In the genomic region with DNA sequence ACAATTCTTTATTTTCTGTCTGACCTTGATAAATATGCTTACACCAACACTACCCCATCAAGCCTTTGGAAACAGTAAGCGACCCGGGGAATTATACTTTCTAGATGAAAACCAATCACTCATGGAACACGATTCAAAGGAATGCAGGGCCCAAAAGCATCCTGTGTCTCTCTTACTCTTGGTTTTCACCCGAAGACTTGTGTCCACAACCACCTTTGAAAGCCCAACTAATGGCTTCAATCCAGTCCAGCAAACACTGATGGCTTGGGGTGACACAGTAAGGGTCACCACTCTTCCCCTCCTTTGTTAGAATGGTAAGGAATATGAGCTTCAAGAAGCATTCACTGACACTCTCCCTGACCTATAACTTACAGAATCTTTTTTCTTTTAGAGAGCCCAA, we compare ENCODE assay signal across 9 cellular contexts. TPM values are rescaled to one million over a fixed set of nuclear protein-coding genes. Genes with fewer than 3 reads are reported as not detected.
DNase-seq lines count a peak whose midpoint lies in the region; ATAC-seq and TF ChIP-seq lines count a peak whose summit lies in the region.
"Had no signal": no experiment of that assay in that cellular context is flagged by ENCODE, and none has a peak within 500 bp of the region (broad histone marks: within the 10 kb centered on the region; RNA-seq: fewer than 3 reads in every experiment).

No MANE protein-coding gene starts in this region.

- peaks cover 31% of the 10 kb centered on the region for H3K36me3 ChIP-seq in iPS-20b (ENCODE audit: insufficient read depth, low read depth, low read length)
- H3K36me3 ChIP-seq in subcutaneous abdominal adipose tissue (ENCODE audit: control insufficient read depth in 5 of 5, insufficient read depth in 5 of 5, low read length in 5 of 5) = peaks cover 2 to 5% (median 3%) of the 10 kb centered on the region in 5 donors

- no peak for TF ChIP-seq CTCF in RWPE1 (conservative IDR thresholded peaks at IDR 0.05; ENCODE audit: low read depth)

- H3K27ac ChIP-seq in iPS-20b (ENCODE audit: low read length) = no peak overlapping the region
- H3K27ac ChIP-seq in subcutaneous abdominal adipose tissue (ENCODE audit: low read depth, low read length) = no peak overlapping the region
- no peak overlapping the region for H3K27ac ChIP-seq in RWPE1

- H3K9me3 Mint-ChIP-seq in activated naive CD4-positive, alpha-beta T cell treated with anti-CD3 and anti-CD28 coated beads for 36 hours = no peaks in the 10 kb centered on the region
- no peaks in the 10 kb centered on the region for H3K9me3 Mint-ChIP-seq in activated CD8-positive, alpha-beta T cell treated with anti-CD3 and anti-CD28 coated beads, Interleukin-2, amount 10 ng/mL, durations not matched to agents 7 days and 5 days (ENCODE audit: insufficient read depth)

- H3K36me3 Mint-ChIP-seq in activated naive CD4-positive, alpha-beta T cell treated with anti-CD3 and anti-CD28 coated beads for 36 hours (ENCODE audit: low read depth) = peaks cover 18% of the 10 kb centered on the region
- peaks cover 13% of the 10 kb centered on the region for H3K36me3 Mint-ChIP-seq in activated CD8-positive, alpha-beta T cell treated with anti-CD3 and anti-CD28 coated beads, Interleukin-2, amount 10 ng/mL, durations not matched to agents 7 days and 5 days (ENCODE audit: low read depth)

- peak overlapping the region; percentile 75 for H3K4me3 Mint-ChIP-seq in activated naive CD4-positive, alpha-beta T cell treated with anti-CD3 and anti-CD28 coated beads for 36 hours
- peak overlapping the region; percentile 83 for H3K4me3 Mint-ChIP-seq in activated CD8-positive, alpha-beta T cell treated with anti-CD3 and anti-CD28 coated beads, Interleukin-2, amount 10 ng/mL, durations not matched to agents 7 days and 5 days

- peaks cover 14% of the 10 kb centered on the region; the same call in 1 of the 2 replicates for H3K4me1 ChIP-seq in iPS-20b (ENCODE audit: insufficient read depth, low read length)
- H3K4me1 ChIP-seq in subcutaneous abdominal adipose tissue (ENCODE audit: control insufficient read depth in 5 of 5, insufficient read depth in 5 of 5, low read length in 5 of 5) = peaks cover 3 to 28% (median 25%) of the 10 kb centered on the region in 5 donors

- H3K27ac Mint-ChIP-seq in activated naive CD4-positive, alpha-beta T cell treated with anti-CD3 and anti-CD28 coated beads for 36 hours = no peak overlapping the region
- peak overlapping the region; percentile 37 for H3K27ac Mint-ChIP-seq in activated CD8-positive, alpha-beta T cell treated with anti-CD3 and anti-CD28 coated beads, Interleukin-2, amount 10 ng/mL, durations not matched to agents 7 days and 5 days

- no peaks in the 10 kb centered on the region for H3K27me3 ChIP-seq in iPS-20b (ENCODE audit: insufficient read depth, low read length)
- no peaks in the 10 kb centered on the region for H3K27me3 ChIP-seq in subcutaneous abdominal adipose tissue (ENCODE audit: control insufficient read depth in 5 of 5, insufficient read depth in 4 of 5, low read length in 5 of 5)

- intact Hi-C loops in activated naive CD4-positive, alpha-beta T cell treated with anti-CD3 and anti-CD28 coated beads for 36 hours (cut with micrococcal nuclease) = loop anchor here (10.0 kb wide), 2 partner anchors 424 to 824 kb away; no protein-coding TSS in a partner anchor

- H3K9ac ChIP-seq in iPS-20b (ENCODE audit: low read depth, low read length) (peak overlapping the region; percentile 96; the same call in 1 of the 2 replicates), subcutaneous abdominal adipose tissue (ENCODE audit: low read length in 5 of 5) (peak overlapping the region in 1 of 5 donors; percentile 20)

- no peak for ATAC-seq in activated CD8-positive, alpha-beta T cell treated with anti-CD3 and anti-CD28 coated beads, Interleukin-2, amount 10 ng/mL, durations not matched to agents 7 days and 5 days
- ATAC-seq in GM19324 (IDR thresholded peaks at IDR 0.05; ENCODE audit: low FRiP score, unreplicated experiment) = no peak

- no peak for DNase-seq in activated naive CD4-positive, alpha-beta T cell treated with anti-CD3 and anti-CD28 coated beads for 36 hours
- no peak for DNase-seq in activated naive CD4-positive, alpha-beta T cell (lab: John Stamatoyannopoulos, UW)
- DNase-seq in activated CD8-positive, alpha-beta T cell treated with anti-CD3 and anti-CD28 coated beads, Interleukin-2, amount 10 ng/mL, durations not matched to agents 7 days and 5 days = no peak
- no peak for DNase-seq in NCI-H1105 (lab: John Stamatoyannopoulos, UW)
- DNase-seq in RWPE1 (ENCODE audit: low spot score) = no peak
- DNase-seq: stimulated activated CD4-positive, alpha-beta T cell treated with anti-CD3 and anti-CD28 coated beads, Interleukin-15, amount 100 ng/mL, for 24 hours had no signal

- no peaks in the 10 kb centered on the region for H3K27me3 Mint-ChIP-seq in activated naive CD4-positive, alpha-beta T cell treated with anti-CD3 and anti-CD28 coated beads for 36 hours (ENCODE audit: low read depth)
- H3K27me3 Mint-ChIP-seq in activated CD8-positive, alpha-beta T cell treated with anti-CD3 and anti-CD28 coated beads, Interleukin-2, amount 10 ng/mL, durations not matched to agents 7 days and 5 days (ENCODE audit: low read depth) = no peaks in the 10 kb centered on the region

- H3K9me3 ChIP-seq in iPS-20b (ENCODE audit: insufficient read depth, low read depth, low read length) (no peaks in the 10 kb centered on the region), subcutaneous abdominal adipose tissue (ENCODE audit: control insufficient read depth in 5 of 5, low read length in 5 of 5) (no peaks in the 10 kb centered on the region)

- peak overlapping the region; percentile 76 for H3K4me3 ChIP-seq in iPS-20b (ENCODE audit: low read length)
- H3K4me3 ChIP-seq in subcutaneous abdominal adipose tissue (ENCODE audit: low read depth in 1 of 5, low read length in 5 of 5) = peak overlapping the region in 4 of 5 donors; percentile 51 to 93 (median 88)

- H3K4me1 Mint-ChIP-seq in activated naive CD4-positive, alpha-beta T cell treated with anti-CD3 and anti-CD28 coated beads for 36 hours (ENCODE audit: low read depth) = peaks cover 15% of the 10 kb centered on the region
- peaks cover 32% of the 10 kb centered on the region for H3K4me1 Mint-ChIP-seq in activated CD8-positive, alpha-beta T cell treated with anti-CD3 and anti-CD28 coated beads, Interleukin-2, amount 10 ng/mL, durations not matched to agents 7 days and 5 days (ENCODE audit: low read depth)

- CTCF ChIA-PET in activated naive CD4-positive, alpha-beta T cell treated with anti-CD3 and anti-CD28 coated beads for 36 hours (lab: Charles Lee) = interaction anchor here (0.6 to 3.5 kb wide), 3 partner anchors 20 to 273 kb away, joined by 3 to 12 read pairs (median 3); no protein-coding TSS in a partner anchor
- CTCF ChIA-PET in activated CD8-positive, alpha-beta T cell treated with anti-CD3 and anti-CD28 coated beads, Interleukin-2, amount 10 ng/mL, durations not matched to agents 7 days and 5 days (lab: Charles Lee) = interaction anchor here (0.7 to 2.6 kb wide), 2 partner anchors 85 to 167 kb away, joined by 3 to 27 read pairs; no protein-coding TSS in a partner anchor
- CTCF ChIA-PET in RWPE1 (lab: Yijun Ruan, JAX) = interaction anchor here (0.9 to 2.3 kb wide), 3 partner anchors 12 to 477 kb away, joined by 3 to 17 read pairs (median 3); no protein-coding TSS in a partner anchor

- POLR2A ChIA-PET in activated CD8-positive, alpha-beta T cell treated with anti-CD3 and anti-CD28 coated beads, Interleukin-2, amount 10 ng/mL, durations not matched to agents 7 days and 5 days (lab: Charles Lee) = interaction anchor here (0.7 kb wide), 1 partner anchor 493 kb away, joined by 3 read pairs; no protein-coding TSS in a partner anchor
- POLR2A ChIA-PET in RWPE1 (lab: Yijun Ruan, JAX; ENCODE audit: low non-redundant PET) = interaction anchor here (0.7 kb wide), 1 partner anchor 262 kb away, joined by 3 read pairs; no protein-coding TSS in a partner anchor

RNA-seq across cellular contexts. Expression of gene CBR4, which starts 1.6 kb away (rescaled TPM):
- total RNA-seq in activated naive CD4-positive, alpha-beta T cell treated with anti-CD3 and anti-CD28 coated beads for 36 hours = 10 to 100 TPM; 22.9 to 24.3 TPM
- total RNA-seq in activated CD8-positive, alpha-beta T cell treated with anti-CD3 and anti-CD28 coated beads, Interleukin-2, amount 10 ng/mL, durations not matched to agents 7 days and 5 days = 10 to 100 TPM; 11.6 to 11.7 TPM
